In genomic region chr5:42703238-42703637, GRCh38 we compare ENCODE assay signal across 9 cellular contexts. TPM values are rescaled to one million over a fixed set of nuclear protein-coding genes. Genes with fewer than 3 reads are reported as not detected.
"Had no signal": no experiment of that assay in that cellular context is flagged by ENCODE, and none has a peak within 500 bp of the region (broad histone marks: within the 10 kb centered on the region; RNA-seq: fewer than 3 reads in every experiment).

No MANE protein-coding gene starts in this region.

- FAIRE-seq: G401.6, GM12878, GM12891, GM12892, GM18507, GM19239 had no signal

- ATAC-seq: GM12878 had no signal

- DNase-seq: GDM1, GF-D8 had no signal

- H3K4me3 ChIP-seq: GM12878 had no signal

RNA-seq across cellular contexts. Expression of gene CCDC152, which starts 53.4 kb away (rescaled TPM):
- total RNA-seq: G401 had no signal
